23 cellular contexts compared by ENCODE assay signal in genomic region chr6:116218866-116219265, GRCh38.
"Had no signal": no experiment of that assay in that cellular context is flagged by ENCODE, and none has a peak within 500 bp of the region (broad histone marks: within the 10 kb centered on the region; RNA-seq: fewer than 3 reads in every experiment).

No MANE protein-coding gene starts in this region.

- H3K27ac Mint-ChIP-seq: activated CD4-positive, alpha-beta memory T cell treated with anti-CD3 and anti-CD28 coated beads for 36 hours; activated CD4-positive, alpha-beta T cell treated with anti-CD3 and anti-CD28 coated beads, Interleukin-2, amount 10 ng/mL, durations not matched to agents 7 days and 5 days; activated naive CD4-positive, alpha-beta T cell treated with anti-CD3 and anti-CD28 coated beads, Interleukin-2, amount 50 U/mL, for 72 hours; activated naive CD8-positive, alpha-beta T cell treated with anti-CD3 and anti-CD28 coated beads, Interleukin-2, amount 50 U/mL, for 24 hours; T-cell had no signal

- H3K36me3 Mint-ChIP-seq: activated naive CD4-positive, alpha-beta T cell treated with anti-CD3 and anti-CD28 coated beads, Interleukin-2, amount 50 U/mL, for 72 hours had no signal

- ATAC-seq: activated naive CD4-positive, alpha-beta T cell treated with anti-CD3 and anti-CD28 coated beads, Interleukin-2, amount 50 U/mL, for 72 hours; activated naive CD8-positive, alpha-beta T cell treated with anti-CD3 and anti-CD28 coated beads, Interleukin-2, amount 50 U/mL, for 24 hours; activated T-cell treated with anti-CD3 and anti-CD28 coated beads, Interleukin-2, amount 50 U/mL, for 4 hours; Panc1; Right ventricle myocardium inferior; T-cell had no signal

- H3K27me3 Mint-ChIP-seq: activated CD4-positive, alpha-beta memory T cell treated with anti-CD3 and anti-CD28 coated beads for 36 hours; activated CD4-positive, alpha-beta T cell treated with anti-CD3 and anti-CD28 coated beads, Interleukin-2, amount 10 ng/mL, durations not matched to agents 7 days and 5 days; activated naive CD8-positive, alpha-beta T cell treated with anti-CD3 and anti-CD28 coated beads, Interleukin-2, amount 50 U/mL, for 24 hours; T-cell had no signal

- H3K4me3 Mint-ChIP-seq: activated CD4-positive, alpha-beta memory T cell treated with anti-CD3 and anti-CD28 coated beads for 36 hours; activated CD4-positive, alpha-beta T cell treated with anti-CD3 and anti-CD28 coated beads, Interleukin-2, amount 10 ng/mL, durations not matched to agents 7 days and 5 days; activated naive CD8-positive, alpha-beta T cell treated with anti-CD3 and anti-CD28 coated beads, Interleukin-2, amount 50 U/mL, for 24 hours; activated T-cell treated with anti-CD3 and anti-CD28 coated beads, Interleukin-2, amount 50 U/mL, for 4 hours; T-cell had no signal

- H3K27ac ChIP-seq: brain microvascular endothelial cell, cardiac muscle cell, SK-N-MC, VCaP had no signal

- H3K4me3 ChIP-seq: cardiac muscle cell, SK-N-MC had no signal

- H3K27me3 ChIP-seq: brain microvascular endothelial cell, cardiac muscle cell had no signal

- H3K9me3 Mint-ChIP-seq: activated CD4-positive, alpha-beta memory T cell treated with anti-CD3 and anti-CD28 coated beads for 36 hours; activated CD4-positive, alpha-beta T cell treated with anti-CD3 and anti-CD28 coated beads, Interleukin-2, amount 10 ng/mL, durations not matched to agents 7 days and 5 days; activated naive CD4-positive, alpha-beta T cell treated with anti-CD3 and anti-CD28 coated beads, Interleukin-2, amount 50 U/mL, for 72 hours; activated naive CD8-positive, alpha-beta T cell treated with anti-CD3 and anti-CD28 coated beads, Interleukin-2, amount 50 U/mL, for 24 hours; activated T-cell treated with anti-CD3 and anti-CD28 coated beads, Interleukin-2, amount 50 U/mL, for 4 hours; T-cell had no signal

- H3K4me1 Mint-ChIP-seq: activated CD4-positive, alpha-beta T cell treated with anti-CD3 and anti-CD28 coated beads, Interleukin-2, amount 10 ng/mL, durations not matched to agents 7 days and 5 days; activated naive CD8-positive, alpha-beta T cell treated with anti-CD3 and anti-CD28 coated beads, Interleukin-2, amount 50 U/mL, for 24 hours had no signal

- DNase-seq: activated CD4-positive, alpha-beta memory T cell treated with anti-CD3 and anti-CD28 coated beads for 36 hours; activated CD4-positive, alpha-beta T cell treated with anti-CD3 and anti-CD28 coated beads, Interleukin-2, amount 10 ng/mL, durations not matched to agents 7 days and 5 days; activated CD4-positive, CD25-positive, alpha-beta regulatory T cell; activated CD8-positive, alpha-beta memory T cell treated with anti-CD3 and anti-CD28 coated beads for 24 hours; activated effector memory CD4-positive, alpha-beta T cell treated with anti-CD3 and anti-CD28 coated beads, Interleukin-2, amount 50 U/mL, for 16 hours; activated naive CD4-positive, alpha-beta T cell treated with Interleukin-2 at 50 U/mL for 16 hours; activated naive CD8-positive, alpha-beta T cell treated with anti-CD3 and anti-CD28 coated beads, Interleukin-2, amount 50 U/mL, for 24 hours; activated T-cell treated with anti-CD3 and anti-CD28 coated beads, Interleukin-2, amount 50 U/mL, for 4 hours; amygdala; brain microvascular endothelial cell; NCI-H1105; NCI-H1436; NK-92 treated with Interleukin-12 subunit alpha and Interleukin-12 subunit beta, amount 100 ng/mL, for 24 hours; RPMI8226; T-cell; T-helper 2 cell; T1000 had no signal

- H3K36me3 ChIP-seq: brain microvascular endothelial cell, cardiac muscle cell had no signal
